In the genomic region with DNA sequence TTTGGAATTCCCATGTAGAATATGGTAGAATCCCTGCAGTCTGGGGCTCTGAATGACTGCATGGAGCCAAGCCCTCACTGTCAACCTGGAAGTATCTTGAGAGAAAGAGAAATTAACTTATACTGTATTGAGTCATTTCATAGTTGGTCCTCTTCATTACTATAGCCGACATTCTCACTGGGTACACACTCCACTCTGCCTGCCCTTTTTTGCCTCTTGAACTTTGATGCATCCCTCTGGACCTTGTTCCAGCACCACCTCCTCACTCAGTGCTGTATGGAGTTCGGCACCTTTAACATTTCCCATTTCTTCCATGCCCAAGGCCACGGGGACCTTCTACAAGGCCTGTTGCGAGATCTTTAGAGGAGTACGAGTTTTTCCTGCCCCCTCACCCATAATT, we compare ENCODE assay signal across 23 cellular contexts. TPM values are rescaled to one million over a fixed set of nuclear protein-coding genes. Genes with fewer than 3 reads are reported as not detected.
"Had no signal": no experiment of that assay in that cellular context is flagged by ENCODE, and none has a peak within 500 bp of the region (broad histone marks: within the 10 kb centered on the region; RNA-seq: fewer than 3 reads in every experiment).

No MANE protein-coding gene starts in this region.

- H3K9me3 ChIP-seq: gastrocnemius medialis, heart right ventricle, psoas muscle, right lobe of liver, stomach, thoracic aorta, transverse colon had no signal

- FAIRE-seq: endometrium, islet of Langerhans had no signal

- DNase-seq: cortex of kidney; dorsolateral prefrontal cortex; effector memory CD4-positive, alpha-beta T cell; gastrocnemius medialis; heart right ventricle; hypothalamus; kidney glomerular epithelial cell; naive thymus-derived CD8-positive, alpha-beta T cell; nucleus accumbens; psoas muscle; retina; stimulated activated CD4-positive, alpha-beta T cell treated with anti-CD3 and anti-CD28 coated beads, Interleukin-2, amount 100 ng/mL, for 24 hours; stimulated activated naive CD4-positive, alpha-beta T cell; stomach; substantia nigra; transverse colon had no signal

- H3K4me3 Mint-ChIP-seq: naive thymus-derived CD8-positive, alpha-beta T cell; neural crest cell had no signal

- H3K27ac Mint-ChIP-seq: naive thymus-derived CD8-positive, alpha-beta T cell had no signal

- H3K4me3 ChIP-seq: dorsolateral prefrontal cortex, gastrocnemius medialis, heart right ventricle, psoas muscle, right lobe of liver, skin epidermis, stomach, thoracic aorta, transverse colon had no signal

- ATAC-seq: esophagus mucosa; gastrocnemius medialis; heart right ventricle; naive thymus-derived CD8-positive, alpha-beta T cell; psoas muscle; right lobe of liver had no signal

- H3K36me3 ChIP-seq: gastrocnemius medialis, heart right ventricle, right lobe of liver, stomach, thoracic aorta, transverse colon had no signal

- H3K27ac ChIP-seq: dorsolateral prefrontal cortex, gastrocnemius medialis, heart right ventricle, psoas muscle, right lobe of liver, skin epidermis, stomach, transverse colon had no signal

- H3K4me1 ChIP-seq: psoas muscle had no signal

RNA-seq across cellular contexts. Expression of a gene that starts 4.6 kb away (rescaled TPM):
- polyA plus RNA-seq: naive thymus-derived CD8-positive, alpha-beta T cell had no signal
